In genomic region chr5:34411470-34412346, GRCh38 we compare ENCODE assay signal across 1 cellular context.
TF ChIP-seq lines count a peak whose summit lies in the region.

No MANE protein-coding gene starts in this region.

TF ChIP-seq in GM23338, 12 proteins besides CTCF, POLR2A, EP300 and RAD21 (continued from another document):
- peak; percentile 98 for TF ChIP-seq ZNF462 (CRISPR knock-in tag; IDR thresholded peaks at IDR 0.05)
- no peak for TF ChIP-seq STAT1 (IDR thresholded peaks at IDR 0.05; ENCODE audit: unreplicated experiment)
- peak; percentile 28; the same call in 1 of the 2 replicates for TF ChIP-seq ETS1 (IDR thresholded peaks at IDR 0.05)
- TF ChIP-seq CREB1 (CRISPR knock-in tag; IDR thresholded peaks at IDR 0.05; ENCODE audit: low read depth) = peak; percentile 45
- TF ChIP-seq NANOG (IDR thresholded peaks at IDR 0.05; ENCODE audit: borderline replicate concordance) = peak; percentile 97
- no peak for TF ChIP-seq EZH2phosphoT487 (IDR thresholded peaks at IDR 0.05; ENCODE audit: unreplicated experiment)
